Comparison of ENCODE assay signal across 14 cellular contexts in genomic region chr7:107940146-107940489, GRCh38. TPM values are rescaled to one million over a fixed set of nuclear protein-coding genes. Genes with fewer than 3 reads are reported as not detected.
DNase-seq lines count a peak whose midpoint lies in the region; ATAC-seq, FAIRE-seq and TF ChIP-seq lines count a peak whose summit lies in the region.
"Had no signal": no experiment of that assay in that cellular context is flagged by ENCODE, and none has a peak within 500 bp of the region (broad histone marks: within the 10 kb centered on the region; RNA-seq: fewer than 3 reads in every experiment).

No MANE protein-coding gene starts in this region.

- POLR2A ChIA-PET in RWPE1 (lab: Yijun Ruan, JAX; ENCODE audit: low non-redundant PET) (no interaction called here), H1 (lab: Charles Lee; ENCODE audit: partially characterized antibody) (no interaction called here)
- POLR2A ChIA-PET in CD8-positive, alpha-beta memory T cell (lab: Charles Lee): no interaction called here

- peaks cover 68% of the 10 kb centered on the region for H3K4me1 Mint-ChIP-seq in nephron
- no peaks in the 10 kb centered on the region for H3K4me1 Mint-ChIP-seq in CD8-positive, alpha-beta memory T cell
- H3K4me1 Mint-ChIP-seq: CD4-positive, CD25-positive, alpha-beta regulatory T cell had no signal

- intact Hi-C loops in testis (cut with DNase I; ENCODE audit: low total_unique reads): no loop called here

- no peak overlapping the region for H4K91ac ChIP-seq in H1 (replicated peaks; ENCODE audit: insufficient read length, low read length)

- no peak for TF ChIP-seq EP300 in H1 (IDR thresholded peaks at IDR 0.05; ENCODE audit: borderline replicate concordance in 1 of 2, low read depth in 2 of 2, low read length in 2 of 2)

- peak overlapping the region in 2 of 3 experiments; percentile 64 to 88 for H3K27ac Mint-ChIP-seq in nephron
- peak overlapping the region in 1 of 8 donors; percentile 21 for H3K27ac Mint-ChIP-seq in CD8-positive, alpha-beta memory T cell
- H3K27ac Mint-ChIP-seq: activated CD4-positive, alpha-beta T cell treated with anti-CD3 and anti-CD28 coated beads for 36 hours; activated T-cell treated with anti-CD3 and anti-CD28 coated beads, Interleukin-2, amount 50 U/mL, for 72 hours; CD4-positive, CD25-positive, alpha-beta regulatory T cell; effector memory CD8-positive, alpha-beta T cell; T-helper 1 cell treated with Interleukin-12 subunit alpha and Interleukin-12 subunit beta and Interleukin-4 antibody, amounts not matched to agents 30 μg/mL and 1 μg/mL, for 36 hours had no signal

- CTCF ChIA-PET in RWPE1 (lab: Yijun Ruan, JAX): no interaction called here
- CTCF ChIA-PET in H1 (lab: Charles Lee; ENCODE audit: partially characterized antibody): no interaction called here
- CTCF ChIA-PET in CD8-positive, alpha-beta memory T cell (lab: Charles Lee): no interaction called here

- peak overlapping the region; percentile 58 for H3K27ac ChIP-seq in RWPE1
- H3K27ac ChIP-seq in H1 (ENCODE audit: low read depth, low read length): no peak overlapping the region
- peak overlapping the region; percentile 66 to 83 for H3K27ac ChIP-seq in testis
- H3K27ac ChIP-seq in CD8-positive, alpha-beta memory T cell (ENCODE audit: low read depth, low read length): no peak overlapping the region

- no peak overlapping the region for H4K5ac ChIP-seq in H1 (ENCODE audit: insufficient read length, low read depth, low read length)

- H2BK15ac ChIP-seq in H1 (ENCODE audit: low read length): no peak overlapping the region

- no peaks in the 10 kb centered on the region for H3K79me2 ChIP-seq in H1 (ENCODE audit: control insufficient read depth in 1 of 2, insufficient read depth in 2 of 2, low read length in 2 of 2)

- no peak overlapping the region for H2BK120ac ChIP-seq in H1 (replicated peaks; ENCODE audit: low read depth, low read length)

- no peak overlapping the region for H2BK5ac ChIP-seq in H1 (ENCODE audit: low read depth, low read length)

- 89% methylated on average over 9 of the region's 9 CpGs; no CpG with 5 or more reads in 1 of the 2 experiments for WGBS in H1 (ENCODE audit: extremely low coverage in 1 of 2, insufficient coverage in 1 of 2, insufficient read length in 1 of 2, insufficient replicate concordance in 2 of 2, low coverage in 1 of 2, low lambda C conversion rate in 2 of 2, missing lambda C conversion rate in 1 of 2), 2 experiments
- WGBS in testis, 2 donors: 71 to 76% methylated on average over 9 of the region's 9 CpGs

- no peaks in the 10 kb centered on the region for H3K27me3 ChIP-seq in H1 (replicated peaks in 1 of 4; ENCODE audit: control insufficient read depth in 3 of 4, extremely low read depth in 1 of 4, insufficient read depth in 3 of 4, low read length in 3 of 4)
- H3K27me3 ChIP-seq in testis: no peaks in the 10 kb centered on the region
- no peaks in the 10 kb centered on the region for H3K27me3 ChIP-seq in CD8-positive, alpha-beta memory T cell (ENCODE audit: insufficient read depth, low read length, poor library complexity, severe bottlenecking)

- no peak overlapping the region for H3K18ac ChIP-seq in H1 (ENCODE audit: extremely low read depth, low read length)

- H2AFZ ChIP-seq in H1 (ENCODE audit: low read length): no peak overlapping the region

- TF ChIP-seq RAD21 in H1 (IDR thresholded peaks at IDR 0.05 in 1 of 2, conservative IDR thresholded peaks at IDR 0.05 in 1 of 2; ENCODE audit: low read depth in 2 of 2, low read length in 2 of 2): no peak

- H3K9me3 Mint-ChIP-seq in nephron: no peaks in the 10 kb centered on the region
- H3K9me3 Mint-ChIP-seq in CD8-positive, alpha-beta memory T cell: no peaks in the 10 kb centered on the region
- H3K9me3 Mint-ChIP-seq: activated T-cell treated with anti-CD3 and anti-CD28 coated beads, Interleukin-2, amount 50 U/mL, for 72 hours; CD4-positive, CD25-positive, alpha-beta regulatory T cell; effector memory CD8-positive, alpha-beta T cell; T-helper 1 cell treated with Interleukin-12 subunit alpha and Interleukin-12 subunit beta and Interleukin-4 antibody, amounts not matched to agents 30 μg/mL and 1 μg/mL, for 36 hours had no signal

- H3K36me3 Mint-ChIP-seq in nephron (ENCODE audit: low read depth): peaks cover 89% of the 10 kb centered on the region
- H3K36me3 Mint-ChIP-seq in CD8-positive, alpha-beta memory T cell: peaks cover 4 to 14% (median 8%) of the 10 kb centered on the region in 3 donors

- no peak overlapping the region for H3K4me3 ChIP-seq in H1 (ENCODE audit: extremely low read depth in 1 of 4, insufficient read depth in 2 of 4, low read depth in 3 of 4, low read length in 4 of 4)
- H3K4me3 ChIP-seq in testis: no peak overlapping the region
- no peak overlapping the region for H3K4me3 ChIP-seq in CD8-positive, alpha-beta memory T cell (ENCODE audit: low read length)

- no peak for FAIRE-seq in H1 (lab: Jason Lieb, UNC)

- H3K4me3 Mint-ChIP-seq in nephron: no peak overlapping the region
- H3K4me3 Mint-ChIP-seq in CD8-positive, alpha-beta memory T cell: no peak overlapping the region
- H3K4me3 Mint-ChIP-seq: activated CD4-positive, alpha-beta T cell treated with anti-CD3 and anti-CD28 coated beads for 36 hours; activated T-cell treated with anti-CD3 and anti-CD28 coated beads, Interleukin-2, amount 50 U/mL, for 72 hours; CD4-positive, CD25-positive, alpha-beta regulatory T cell; effector memory CD8-positive, alpha-beta T cell; T-helper 1 cell treated with Interleukin-12 subunit alpha and Interleukin-12 subunit beta and Interleukin-4 antibody, amounts not matched to agents 30 μg/mL and 1 μg/mL, for 36 hours had no signal

- H3K4ac ChIP-seq in H1 (replicated peaks; ENCODE audit: insufficient read length, low read depth, low read length): no peak overlapping the region

- no peak overlapping the region for H3K14ac ChIP-seq in H1 (ENCODE audit: insufficient read length)

- no peak overlapping the region for H3K23ac ChIP-seq in H1 (ENCODE audit: insufficient read length)

- H4K20me1 ChIP-seq in H1 (replicated peaks in 1 of 2; ENCODE audit: control insufficient read depth in 1 of 2, insufficient read depth in 2 of 2, low read length in 2 of 2): peaks cover 0 to 2% of the 10 kb centered on the region in 2 experiments

- no peak overlapping the region for H4K8ac ChIP-seq in H1 (ENCODE audit: extremely low read depth, insufficient read depth, low read length)

- no peak overlapping the region for H3K4me2 ChIP-seq in H1 (ENCODE audit: insufficient read depth in 1 of 2, low read depth in 2 of 2, low read length in 2 of 2)

- H3K79me1 ChIP-seq in H1 (ENCODE audit: low read depth, low read length): no peaks in the 10 kb centered on the region

- TF ChIP-seq POLR2A in H1 (IDR thresholded peaks at IDR 0.05; ENCODE audit: control extremely low read depth in 1 of 2, low read depth in 2 of 2, low read length in 2 of 2) (no peak), testis (IDR thresholded peaks at IDR 0.05) (no peak)

- no peak overlapping the region for H2BK12ac ChIP-seq in H1 (ENCODE audit: low read depth, low read length)

- 0 out of 2 replicates have a peak overlapping the region, but pooled peaks have one; percentile 1 for H2AK5ac ChIP-seq in H1 (ENCODE audit: low read depth, low read length)

- DNase-seq in RWPE1 (ENCODE audit: low spot score) (no peak), H1 (ENCODE audit: low read depth in 1 of 2, low spot score in 2 of 2) (no peak), testis (no peak), HuH-7 (ENCODE audit: low spot score) (no peak), NCI-H1436 treated with DMSO at 0.1 percent for 48 hours (lab: John Stamatoyannopoulos, UW) (no peak)
- no peak for DNase-seq in stimulated activated naive CD8-positive, alpha-beta T cell treated with anti-CD3 and anti-CD28 coated beads, Interleukin-15, Interleukin-2, amounts not matched to agents 100 U/mL and 50 U/mL, for 24 hours
- no peak for DNase-seq in CD8-positive, alpha-beta memory T cell
- DNase-seq: activated CD4-positive, alpha-beta T cell treated with anti-CD3 and anti-CD28 coated beads for 36 hours; activated T-cell treated with anti-CD3 and anti-CD28 coated beads, Interleukin-2, amount 50 U/mL, for 72 hours; CD4-positive, CD25-positive, alpha-beta regulatory T cell; effector memory CD8-positive, alpha-beta T cell; MM.1S had no signal

- H3K9ac ChIP-seq in H1 (replicated peaks in 1 of 4; ENCODE audit: extremely low read depth in 1 of 4, low read depth in 3 of 4, low read length in 3 of 4): no peak overlapping the region

- ATAC-seq in stimulated activated naive CD8-positive, alpha-beta T cell treated with anti-CD3 and anti-CD28 coated beads, Interleukin-15, Interleukin-2, amounts not matched to agents 100 U/mL and 50 U/mL, for 24 hours: no peak
- ATAC-seq: activated CD4-positive, alpha-beta T cell treated with anti-CD3 and anti-CD28 coated beads for 36 hours; activated T-cell treated with anti-CD3 and anti-CD28 coated beads, Interleukin-2, amount 50 U/mL, for 72 hours; effector memory CD8-positive, alpha-beta T cell had no signal

- no peaks in the 10 kb centered on the region for H3K27me3 Mint-ChIP-seq in nephron (ENCODE audit: low read depth)
- no peaks in the 10 kb centered on the region for H3K27me3 Mint-ChIP-seq in CD8-positive, alpha-beta memory T cell
- H3K27me3 Mint-ChIP-seq: activated CD4-positive, alpha-beta T cell treated with anti-CD3 and anti-CD28 coated beads for 36 hours; CD4-positive, CD25-positive, alpha-beta regulatory T cell; effector memory CD8-positive, alpha-beta T cell had no signal

- no peak overlapping the region for H2BK20ac ChIP-seq in H1 (ENCODE audit: low read length)

- H3K9me3 ChIP-seq in H1 (ENCODE audit: insufficient read depth in 2 of 2, low read depth in 1 of 2, low read length in 1 of 2) (no peaks in the 10 kb centered on the region), testis (no peaks in the 10 kb centered on the region)
- no peaks in the 10 kb centered on the region for H3K9me3 ChIP-seq in CD8-positive, alpha-beta memory T cell (ENCODE audit: low read length)

- TF ChIP-seq CTCF in RWPE1 (conservative IDR thresholded peaks at IDR 0.05; ENCODE audit: low read depth): no peak
- no peak for TF ChIP-seq CTCF in H1 (IDR thresholded peaks at IDR 0.05; ENCODE audit: control extremely low read depth in 1 of 3, insufficient read depth in 1 of 3, low read depth in 1 of 3, low read length in 3 of 3)
- no peak for TF ChIP-seq CTCF in nephron (IDR thresholded peaks at IDR 0.05; ENCODE audit: unreplicated experiment in 3 of 3)
- TF ChIP-seq CTCF in testis (IDR thresholded peaks at IDR 0.05): no peak

- no peaks in the 10 kb centered on the region for H3K23me2 ChIP-seq in H1 (ENCODE audit: low read depth, low read length)

- H3K56ac ChIP-seq in H1 (replicated peaks; ENCODE audit: insufficient read length, low read depth, low read length): no peak overlapping the region

- H3K36me3 ChIP-seq in H1 (ENCODE audit: control insufficient read depth in 2 of 4, insufficient read depth in 4 of 4, low read length in 3 of 4) (peaks cover 0 to 32% (median 6%) of the 10 kb centered on the region in 4 experiments; a peak in 4 of 8 replicates), testis (ENCODE audit: low read depth, missing control alignments) (no peaks in the 10 kb centered on the region)
- H3K36me3 ChIP-seq in CD8-positive, alpha-beta memory T cell (ENCODE audit: insufficient read depth, low read length): no peaks in the 10 kb centered on the region

- H3K4me1 ChIP-seq in H1 (replicated peaks in 1 of 4; ENCODE audit: control insufficient read depth in 3 of 4, insufficient read depth in 4 of 4, low read length in 3 of 4): peaks cover 0 to 18% (median 9%) of the 10 kb centered on the region in 4 experiments; a peak in 4 of 7 replicates
- peaks cover 42% of the 10 kb centered on the region for H3K4me1 ChIP-seq in testis
- no peaks in the 10 kb centered on the region for H3K4me1 ChIP-seq in CD8-positive, alpha-beta memory T cell (ENCODE audit: insufficient read depth, low read length)

RNA-seq across cellular contexts. Expression of gene DLD, which starts 49.1 kb away (rescaled TPM):
- 63.7 and 71.4 TPM in 2 replicates for total RNA-seq in H1 (2021; fragmentation: NEBNext Ultra II Directional; extraction: Animal tissue kit (Norgen Biotek cat#: 25700))
- polyA plus RNA-seq in H1 (2011; rRNA removed) (67.8 and 88.5 TPM in 2 replicates), testis (ENCODE audit: insufficient read depth, low read depth, low replicate concordance) (63.7 TPM)
- 97.4 TPM for polyA plus RNA-seq in H1 (2011; cell fraction: cytosol; rRNA removed)
- polyA plus RNA-seq in H1 (2011; cell fraction: nucleus; rRNA removed): 21.0 TPM
- polyA plus RNA-seq in H1 (2012, experiment 1 of 2): 69.3 to 114 TPM (median 88.5 TPM) in 4 replicates
- polyA plus RNA-seq in H1 (2012, experiment 2 of 2): 10.2 TPM
- polyA plus RNA-seq in H1 (2013, experiment 1 of 2): 67.9 TPM
- polyA plus RNA-seq in H1 (2013, experiment 2 of 2): 73.0 TPM
- 114 and 116 TPM in 2 replicates for polyA minus RNA-seq in H1 (2011; rRNA and poly(A)+ RNA removed)
- polyA minus RNA-seq in H1 (2011; cell fraction: cytosol; rRNA and poly(A)+ RNA removed): 37.8 TPM
- polyA minus RNA-seq in H1 (2011; cell fraction: nucleus; rRNA and poly(A)+ RNA removed): 42.0 TPM
- total RNA-seq in testis: 10 to 100 TPM; 50.2 to 57.3 TPM
- total RNA-seq in CD8-positive, alpha-beta memory T cell: 100 to 1,000 TPM; 121 TPM
- 53.4 TPM for polyA plus RNA-seq in CD8-positive, alpha-beta memory T cell

Comparison
In these comparisons a context has a peak if more than half of its experiments do, and no peak if none do; other contexts are left out.
1. H3K27ac ChIP-seq: peak in RWPE1 (single experiment) and testis (2 of 2); none in H1 (single experiment) and CD8-positive, alpha-beta memory T cell (single experiment).